18 cellular contexts compared by ENCODE assay signal in the genomic region with DNA sequence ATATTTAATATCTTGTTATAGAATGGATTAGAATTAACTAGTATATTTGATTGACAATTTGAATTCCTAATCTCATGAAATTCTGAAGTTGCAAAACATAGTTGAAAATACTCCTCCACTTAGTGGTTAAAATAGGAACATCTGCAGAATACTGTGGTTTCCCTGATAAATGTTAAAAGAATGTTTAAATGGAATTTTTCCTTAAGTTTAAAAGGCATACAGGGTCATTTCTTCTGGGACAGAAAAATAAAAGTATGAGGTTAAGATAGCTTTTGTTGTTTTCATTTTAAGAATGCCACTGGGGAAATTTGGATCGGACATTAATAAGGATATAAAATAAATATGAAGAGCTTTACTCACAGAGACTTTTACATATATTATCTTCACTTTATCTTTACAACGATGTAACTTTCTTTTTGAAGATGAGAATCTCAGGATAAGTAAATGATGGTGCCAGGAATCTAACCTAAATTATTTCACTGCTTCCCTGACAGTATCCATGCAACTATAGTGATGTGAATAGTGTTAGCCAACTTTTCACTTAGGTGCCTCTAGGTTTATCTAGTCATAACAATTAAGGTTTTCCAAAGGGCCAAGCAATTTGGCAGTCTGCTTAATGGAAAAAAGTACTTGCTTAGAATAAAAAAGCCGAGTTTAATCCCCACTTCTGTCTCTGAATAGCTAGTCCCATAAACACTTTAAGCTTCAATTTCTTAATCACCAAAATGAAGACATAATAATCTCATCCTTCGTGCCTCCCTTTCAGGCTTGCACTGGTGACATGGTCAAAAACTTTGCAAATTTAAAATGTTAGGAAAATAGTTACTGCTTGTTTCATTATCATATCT.
DNase-seq lines count a peak whose midpoint lies in the region; ATAC-seq and TF ChIP-seq lines count a peak whose summit lies in the region.
"Had no signal": no experiment of that assay in that cellular context is flagged by ENCODE, and none has a peak within 500 bp of the region (broad histone marks: within the 10 kb centered on the region; RNA-seq: fewer than 3 reads in every experiment).

No MANE protein-coding gene starts in this region.

- no peak overlapping the region for H3K4me3 Mint-ChIP-seq in mesothelial cell of epicardium
- no peak overlapping the region for H3K4me3 Mint-ChIP-seq in natural killer cell
- H3K4me3 Mint-ChIP-seq: activated T-helper 1 cell treated with anti-CD3 and anti-CD28 coated beads, Interleukin-12 subunit alpha, Interleukin-12 subunit beta, Interleukin-2, Interleukin-4 antibody, amounts not matched to agents 30 ng/mL and 10 ng/mL and 1 ng/mL, durations not matched to agents 14 hours and 24 hours and 36 hours; dendritic cell treated with granulocyte-macrophage colony-stimulating factor and Interleukin-4, amounts not matched to agents 40 ng/mL and 50 ng/mL, for 4 days had no signal

- peak overlapping the region; percentile 83 for H3K27ac ChIP-seq in brain microvascular endothelial cell
- H3K27ac ChIP-seq: upper lobe of left lung had no signal

- ATAC-seq in GM21528 (IDR thresholded peaks at IDR 0.05; ENCODE audit: low FRiP score, unreplicated experiment) (no peak), natural killer cell (no peak), GM21526 (IDR thresholded peaks at IDR 0.05; ENCODE audit: low FRiP score, unreplicated experiment) (no peak)
- ATAC-seq: esophagus mucosa; stimulated activated naive CD8-positive, alpha-beta T cell treated with anti-CD3 and anti-CD28 coated beads, Interleukin-15, Interleukin-2, amounts not matched to agents 100 U/mL and 50 U/mL, for 24 hours had no signal

- H3K27me3 ChIP-seq in brain microvascular endothelial cell (replicated peaks) = no peaks in the 10 kb centered on the region
- H3K27me3 ChIP-seq: upper lobe of left lung had no signal

- no peak overlapping the region for H3K4me3 ChIP-seq in brain microvascular endothelial cell (ENCODE audit: low read depth, low read length)
- H3K4me3 ChIP-seq: upper lobe of left lung had no signal

- no peaks in the 10 kb centered on the region for H3K36me3 ChIP-seq in brain microvascular endothelial cell (replicated peaks)

- H3K36me3 Mint-ChIP-seq in mesothelial cell of epicardium (peaks cover 11% of the 10 kb centered on the region), natural killer cell (no peaks in the 10 kb centered on the region)

- in situ Hi-C loops in brain microvascular endothelial cell (cut with HindIII; ENCODE audit: low pct_ligation_motif_present, low sequenced_read_pairs) = no loop called here

- intact Hi-C loops in natural killer cell (cut with micrococcal nuclease) = no loop called here

- H3K27me3 Mint-ChIP-seq in mesothelial cell of epicardium (ENCODE audit: low read depth) (no peaks in the 10 kb centered on the region), natural killer cell (ENCODE audit: low read depth in 2 of 2) (peaks cover 7 to 20% of the 10 kb centered on the region in 2 donors)
- H3K27me3 Mint-ChIP-seq: progenitor cell of endocrine pancreas had no signal

- H3K4me1 Mint-ChIP-seq in mesothelial cell of epicardium (peaks cover 59% of the 10 kb centered on the region), natural killer cell (no peaks in the 10 kb centered on the region)

- no peaks in the 10 kb centered on the region for H3K9me3 Mint-ChIP-seq in mesothelial cell of epicardium
- no peaks in the 10 kb centered on the region for H3K9me3 Mint-ChIP-seq in natural killer cell
- H3K9me3 Mint-ChIP-seq: activated T-helper 1 cell treated with anti-CD3 and anti-CD28 coated beads, Interleukin-12 subunit alpha, Interleukin-12 subunit beta, Interleukin-2, Interleukin-4 antibody, amounts not matched to agents 30 ng/mL and 10 ng/mL and 1 ng/mL, durations not matched to agents 14 hours and 24 hours and 36 hours; dendritic cell treated with granulocyte-macrophage colony-stimulating factor and Interleukin-4, amounts not matched to agents 40 ng/mL and 50 ng/mL, for 4 days had no signal

- TF ChIP-seq CTCF in brain microvascular endothelial cell (IDR thresholded peaks at IDR 0.05; ENCODE audit: low read depth, low read length, missing control alignments) (no peak), mesothelial cell of epicardium (IDR thresholded peaks at IDR 0.05; ENCODE audit: unreplicated experiment) (no peak), natural killer cell (IDR thresholded peaks at IDR 0.05) (no peak)

- peak; percentile 45 for DNase-seq in AG20443 (ENCODE audit: low spot score)
- DNase-seq in LHCN-M2 (ENCODE audit: low read depth) = peak; percentile 73
- DNase-seq in brain microvascular endothelial cell = no peak
- no peak for DNase-seq in mesothelial cell of epicardium (ENCODE audit: low spot score in 2 of 2, unreplicated experiment in 2 of 2)
- no peak for DNase-seq in natural killer cell
- no peak for DNase-seq in nucleus accumbens (lab: John Stamatoyannopoulos, UW)
- DNase-seq: activated CD4-positive, alpha-beta T cell treated with anti-CD3 and anti-CD28 coated beads, Interleukin-2, amount 50 U/mL, for 48 hours; amygdala; NCI-H1436 treated with DMSO at 0.1 percent for 48 hours; NCI-H510A; stimulated activated naive CD8-positive, alpha-beta T cell treated with anti-CD3 and anti-CD28 coated beads, Interleukin-15, Interleukin-2, amounts not matched to agents 100 U/mL and 50 U/mL, for 24 hours; upper lobe of left lung had no signal

- peak overlapping the region; percentile 73 for H3K27ac Mint-ChIP-seq in mesothelial cell of epicardium
- H3K27ac Mint-ChIP-seq in natural killer cell = no peak overlapping the region
- H3K27ac Mint-ChIP-seq: activated T-helper 1 cell treated with anti-CD3 and anti-CD28 coated beads, Interleukin-12 subunit alpha, Interleukin-12 subunit beta, Interleukin-2, Interleukin-4 antibody, amounts not matched to agents 30 ng/mL and 10 ng/mL and 1 ng/mL, durations not matched to agents 14 hours and 24 hours and 36 hours; dendritic cell treated with granulocyte-macrophage colony-stimulating factor and Interleukin-4, amounts not matched to agents 40 ng/mL and 50 ng/mL, for 4 days; progenitor cell of endocrine pancreas had no signal

Comparison
In these comparisons a context has a peak if more than half of its experiments do, and no peak if none do; other contexts are left out.
1. DNase-seq: peak in AG20443 (single experiment) and LHCN-M2 (single experiment); none in brain microvascular endothelial cell (single experiment), mesothelial cell of epicardium (0 of 2), natural killer cell (single experiment) and nucleus accumbens (0 of 56).